1 cellular context compared by ENCODE assay signal in the genomic region with DNA sequence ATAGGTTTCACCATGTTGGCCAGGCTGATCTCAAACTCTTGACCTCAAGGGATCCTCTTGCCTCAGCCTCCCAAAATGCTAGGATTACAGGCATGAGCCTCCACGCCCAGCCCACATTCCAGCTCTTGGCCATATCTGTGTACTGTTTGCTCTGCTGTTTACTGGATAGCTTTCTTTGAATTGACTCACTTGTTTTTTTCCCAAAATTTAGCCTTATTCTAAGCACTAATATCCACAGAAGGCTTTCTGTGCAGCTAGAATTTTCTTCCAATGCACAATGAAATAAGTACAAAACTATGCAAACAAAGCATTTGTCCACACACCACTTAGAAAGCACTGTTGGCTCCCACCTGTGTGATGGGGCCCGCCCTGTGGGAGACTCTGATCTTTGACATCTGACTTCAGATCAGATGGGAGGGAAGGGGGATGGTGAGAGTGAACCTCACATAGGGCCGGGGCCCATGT.
TF ChIP-seq lines count a peak whose summit lies in the region.

No MANE protein-coding gene starts in this region.

TF ChIP-seq in HepG2, 621 proteins besides CTCF, POLR2A, EP300 and RAD21 (continued from another document):
- TF ChIP-seq, protein P1, sequence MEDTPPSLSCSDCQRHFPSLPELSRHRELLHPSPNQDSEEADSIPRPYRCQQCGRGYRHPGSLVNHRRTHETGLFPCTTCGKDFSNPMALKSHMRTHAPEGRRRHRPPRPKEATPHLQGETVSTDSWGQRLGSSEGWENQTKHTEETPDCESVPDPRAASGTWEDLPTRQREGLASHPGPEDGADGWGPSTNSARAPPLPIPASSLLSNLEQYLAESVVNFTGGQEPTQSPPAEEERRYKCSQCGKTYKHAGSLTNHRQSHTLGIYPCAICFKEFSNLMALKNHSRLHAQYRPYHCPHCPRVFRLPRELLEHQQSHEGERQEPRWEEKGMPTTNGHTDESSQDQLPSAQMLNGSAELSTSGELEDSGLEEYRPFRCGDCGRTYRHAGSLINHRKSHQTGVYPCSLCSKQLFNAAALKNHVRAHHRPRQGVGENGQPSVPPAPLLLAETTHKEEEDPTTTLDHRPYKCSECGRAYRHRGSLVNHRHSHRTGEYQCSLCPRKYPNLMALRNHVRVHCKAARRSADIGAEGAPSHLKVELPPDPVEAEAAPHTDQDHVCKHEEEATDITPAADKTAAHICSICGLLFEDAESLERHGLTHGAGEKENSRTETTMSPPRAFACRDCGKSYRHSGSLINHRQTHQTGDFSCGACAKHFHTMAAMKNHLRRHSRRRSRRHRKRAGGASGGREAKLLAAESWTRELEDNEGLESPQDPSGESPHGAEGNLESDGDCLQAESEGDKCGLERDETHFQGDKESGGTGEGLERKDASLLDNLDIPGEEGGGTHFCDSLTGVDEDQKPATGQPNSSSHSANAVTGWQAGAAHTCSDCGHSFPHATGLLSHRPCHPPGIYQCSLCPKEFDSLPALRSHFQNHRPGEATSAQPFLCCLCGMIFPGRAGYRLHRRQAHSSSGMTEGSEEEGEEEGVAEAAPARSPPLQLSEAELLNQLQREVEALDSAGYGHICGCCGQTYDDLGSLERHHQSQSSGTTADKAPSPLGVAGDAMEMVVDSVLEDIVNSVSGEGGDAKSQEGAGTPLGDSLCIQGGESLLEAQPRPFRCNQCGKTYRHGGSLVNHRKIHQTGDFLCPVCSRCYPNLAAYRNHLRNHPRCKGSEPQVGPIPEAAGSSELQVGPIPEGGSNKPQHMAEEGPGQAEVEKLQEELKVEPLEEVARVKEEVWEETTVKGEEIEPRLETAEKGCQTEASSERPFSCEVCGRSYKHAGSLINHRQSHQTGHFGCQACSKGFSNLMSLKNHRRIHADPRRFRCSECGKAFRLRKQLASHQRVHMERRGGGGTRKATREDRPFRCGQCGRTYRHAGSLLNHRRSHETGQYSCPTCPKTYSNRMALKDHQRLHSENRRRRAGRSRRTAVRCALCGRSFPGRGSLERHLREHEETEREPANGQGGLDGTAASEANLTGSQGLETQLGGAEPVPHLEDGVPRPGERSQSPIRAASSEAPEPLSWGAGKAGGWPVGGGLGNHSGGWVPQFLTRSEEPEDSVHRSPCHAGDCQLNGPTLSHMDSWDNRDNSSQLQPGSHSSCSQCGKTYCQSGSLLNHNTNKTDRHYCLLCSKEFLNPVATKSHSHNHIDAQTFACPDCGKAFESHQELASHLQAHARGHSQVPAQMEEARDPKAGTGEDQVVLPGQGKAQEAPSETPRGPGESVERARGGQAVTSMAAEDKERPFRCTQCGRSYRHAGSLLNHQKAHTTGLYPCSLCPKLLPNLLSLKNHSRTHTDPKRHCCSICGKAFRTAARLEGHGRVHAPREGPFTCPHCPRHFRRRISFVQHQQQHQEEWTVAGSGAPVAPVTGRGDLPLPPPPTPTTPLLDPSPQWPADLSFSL (CRISPR knock-in tag; IDR thresholded peaks at IDR 0.05), result peak; percentile 42; the same call in 1 of the 2 replicates
- peak; percentile 45; the same call in 1 of the 2 replicates for TF ChIP-seq RARA (CRISPR knock-in tag; IDR thresholded peaks at IDR 0.05)
- no peak for TF ChIP-seq RBAK (CRISPR knock-in tag; IDR thresholded peaks at IDR 0.05)
- TF ChIP-seq ZNF136 (CRISPR knock-in tag; IDR thresholded peaks at IDR 0.05; ENCODE audit: low read depth), result no peak
- TF ChIP-seq KLF16 (CRISPR knock-in tag; IDR thresholded peaks at IDR 0.05), result no peak
- no peak for TF ChIP-seq MED1 (CRISPR knock-in tag; IDR thresholded peaks at IDR 0.05)
- TF ChIP-seq CBX1 (IDR thresholded peaks at IDR 0.05; ENCODE audit: low read depth), result no peak
- TF ChIP-seq, protein P2, sequence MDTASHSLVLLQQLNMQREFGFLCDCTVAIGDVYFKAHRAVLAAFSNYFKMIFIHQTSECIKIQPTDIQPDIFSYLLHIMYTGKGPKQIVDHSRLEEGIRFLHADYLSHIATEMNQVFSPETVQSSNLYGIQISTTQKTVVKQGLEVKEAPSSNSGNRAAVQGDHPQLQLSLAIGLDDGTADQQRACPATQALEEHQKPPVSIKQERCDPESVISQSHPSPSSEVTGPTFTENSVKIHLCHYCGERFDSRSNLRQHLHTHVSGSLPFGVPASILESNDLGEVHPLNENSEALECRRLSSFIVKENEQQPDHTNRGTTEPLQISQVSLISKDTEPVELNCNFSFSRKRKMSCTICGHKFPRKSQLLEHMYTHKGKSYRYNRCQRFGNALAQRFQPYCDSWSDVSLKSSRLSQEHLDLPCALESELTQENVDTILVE (CRISPR knock-in tag; IDR thresholded peaks at IDR 0.05), result no peak
- TF ChIP-seq, protein P3, sequence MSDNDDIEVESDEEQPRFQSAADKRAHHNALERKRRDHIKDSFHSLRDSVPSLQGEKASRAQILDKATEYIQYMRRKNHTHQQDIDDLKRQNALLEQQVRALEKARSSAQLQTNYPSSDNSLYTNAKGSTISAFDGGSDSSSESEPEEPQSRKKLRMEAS (IDR thresholded peaks at IDR 0.05), result 0 out of 2 replicates have a peak, but pooled peaks have one; percentile 13
